Comparison of ENCODE assay signal across 3 cellular contexts in the genomic region with DNA sequence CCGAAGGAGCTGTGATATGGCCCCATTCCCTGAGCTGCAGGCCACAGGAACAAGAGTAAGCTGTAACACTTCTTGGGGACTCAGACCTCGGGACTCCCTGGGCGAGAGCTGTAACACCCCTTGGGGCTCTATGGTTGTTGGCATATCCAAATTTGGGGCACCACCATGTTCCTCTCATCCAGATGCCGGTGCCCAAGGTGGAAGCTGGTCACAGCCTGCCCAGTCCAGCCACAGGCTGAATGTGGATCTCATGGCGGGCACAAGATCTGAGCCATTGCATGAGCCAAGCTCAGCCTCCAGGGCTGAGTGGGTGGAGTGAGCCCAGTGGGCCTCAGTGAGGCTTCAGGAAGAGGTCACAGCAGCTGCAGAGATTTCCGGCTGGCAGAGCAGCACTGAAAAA.
"Had no signal": no experiment of that assay in that cellular context is flagged by ENCODE, and none has a peak within 500 bp of the region (broad histone marks: within the 10 kb centered on the region; RNA-seq: fewer than 3 reads in every experiment).

No MANE protein-coding gene starts in this region.

- H3K4me3 ChIP-seq: GM12878 had no signal

- DNase-seq: GDM1, GF-D8 had no signal
